Comparison of ENCODE assay signal across 1 cellular context in genomic region chr14:37864861-37865718, GRCh38.
TF ChIP-seq lines count a peak whose summit lies in the region.

No MANE protein-coding gene starts in this region.

TF ChIP-seq in GM23338, 12 proteins besides CTCF, POLR2A, EP300 and RAD21 (continued from another document):
- TF ChIP-seq ZNF462 (CRISPR knock-in tag; IDR thresholded peaks at IDR 0.05) (no peak), ZNF114 (CRISPR knock-in tag; IDR thresholded peaks at IDR 0.05) (no peak)
